ENCODE assay signal across 8 cellular contexts in the genomic region with DNA sequence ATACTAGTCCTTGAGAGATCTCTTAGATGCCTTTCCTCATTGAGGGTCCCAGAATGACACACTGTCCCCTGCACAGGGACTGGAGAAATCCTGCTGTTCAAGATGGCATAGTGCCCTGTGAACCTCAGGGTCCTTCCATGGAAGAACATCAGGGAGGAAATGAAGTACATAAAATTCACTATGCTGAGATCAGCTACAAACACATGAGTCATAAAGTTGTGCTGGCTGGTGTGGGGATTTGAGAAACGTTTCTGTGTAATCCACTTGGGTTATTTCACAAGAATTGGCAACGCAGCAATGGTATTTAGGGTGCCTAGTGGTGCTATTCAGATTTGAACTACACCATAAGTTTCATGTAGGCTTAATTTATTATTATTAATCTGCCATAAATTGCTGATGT.
A peak's percentile ranks its signal among the peaks of the same experiment; 100 is the strongest.
DNase-seq lines count a peak whose midpoint lies in the region; ATAC-seq lines count a peak whose summit lies in the region.

No MANE protein-coding gene starts in this region.

- ATAC-seq in T-cell (replicated peaks in 1 of 4) (peak in 1 of 4 experiments; percentile 61), Right ventricle myocardium superior (ENCODE audit: poor library complexity) (peak; percentile 86), HG03342 (IDR thresholded peaks at IDR 0.05; ENCODE audit: unreplicated experiment) (no peak)

- no peaks in the 10 kb centered on the region for H3K27me3 Mint-ChIP-seq in T-cell
- H3K27me3 Mint-ChIP-seq in CD8-positive, alpha-beta memory T cell = no peaks in the 10 kb centered on the region

- no peaks in the 10 kb centered on the region for H3K9me3 ChIP-seq in skeletal muscle tissue (ENCODE audit: control insufficient read depth in 3 of 3, low read length in 3 of 3)
- no peaks in the 10 kb centered on the region for H3K9me3 ChIP-seq in CD8-positive, alpha-beta memory T cell (ENCODE audit: low read length)

- POLR2A ChIA-PET in T-cell (lab: Charles Lee) = interaction anchor here in 1 of 2 donors (0.6 kb wide), 1 partner anchor 157 kb away, joined by 3 read pairs; no protein-coding TSS in a partner anchor
- POLR2A ChIA-PET in CD8-positive, alpha-beta memory T cell (lab: Charles Lee) = no interaction called here

- H3K9ac ChIP-seq in skeletal muscle tissue (ENCODE audit: low read depth in 1 of 3, low read length in 3 of 3) = no peak overlapping the region

- CTCF ChIA-PET in T-cell (lab: Charles Lee) = no interaction called here
- CTCF ChIA-PET in CD8-positive, alpha-beta memory T cell (lab: Charles Lee) = no interaction called here

- H3K9me3 Mint-ChIP-seq in T-cell = no peaks in the 10 kb centered on the region
- no peaks in the 10 kb centered on the region for H3K9me3 Mint-ChIP-seq in CD8-positive, alpha-beta memory T cell

- H3K4me3 ChIP-seq in skeletal muscle tissue (ENCODE audit: low read length in 3 of 3) = no peak overlapping the region
- H3K4me3 ChIP-seq in CD8-positive, alpha-beta memory T cell (ENCODE audit: low read length) = no peak overlapping the region

- no peak overlapping the region for H3K4me3 Mint-ChIP-seq in T-cell
- no peak overlapping the region for H3K4me3 Mint-ChIP-seq in CD8-positive, alpha-beta memory T cell

- intact Hi-C loops in Right ventricle myocardium superior (cut with DNase I) = no loop called here

- H3K4me1 ChIP-seq in skeletal muscle tissue (ENCODE audit: control insufficient read depth in 3 of 3, insufficient read depth in 3 of 3, low read length in 3 of 3) = peaks cover 5 to 10% (median 8%) of the 10 kb centered on the region in 3 donors
- peaks cover 18% of the 10 kb centered on the region for H3K4me1 ChIP-seq in CD8-positive, alpha-beta memory T cell (ENCODE audit: insufficient read depth, low read length)

- H3K36me3 ChIP-seq in skeletal muscle tissue (ENCODE audit: control insufficient read depth in 3 of 3, insufficient read depth in 3 of 3, low read length in 3 of 3) = no peaks in the 10 kb centered on the region
- no peaks in the 10 kb centered on the region for H3K36me3 ChIP-seq in CD8-positive, alpha-beta memory T cell (ENCODE audit: insufficient read depth, low read length)

- H3K4me1 Mint-ChIP-seq in T-cell = peaks cover 84 to 89% (median 88%) of the 10 kb centered on the region in 3 donors
- peaks cover 41 to 80% (median 72%) of the 10 kb centered on the region in 3 donors for H3K4me1 Mint-ChIP-seq in CD8-positive, alpha-beta memory T cell

- no peaks in the 10 kb centered on the region for H3K27me3 ChIP-seq in skeletal muscle tissue (ENCODE audit: control insufficient read depth in 3 of 3, insufficient read depth in 3 of 3, low read length in 3 of 3)
- no peaks in the 10 kb centered on the region for H3K27me3 ChIP-seq in CD8-positive, alpha-beta memory T cell (ENCODE audit: insufficient read depth, low read length, poor library complexity, severe bottlenecking)

- H3K27ac Mint-ChIP-seq in T-cell = peak overlapping the region; percentile 29 to 75
- peak overlapping the region in 3 of 8 donors; percentile 3 to 55 (median 32) for H3K27ac Mint-ChIP-seq in CD8-positive, alpha-beta memory T cell

- peaks cover 28% of the 10 kb centered on the region for H3K36me3 Mint-ChIP-seq in T-cell
- H3K36me3 Mint-ChIP-seq in CD8-positive, alpha-beta memory T cell = peaks cover 7 to 13% (median 7%) of the 10 kb centered on the region in 3 donors

- H3K27ac ChIP-seq in skeletal muscle tissue (ENCODE audit: low read depth, low read length) = peak overlapping the region; percentile 46
- no peak overlapping the region for H3K27ac ChIP-seq in CD8-positive, alpha-beta memory T cell (ENCODE audit: low read depth, low read length)

- DNase-seq in HCEC 1CT (peak; percentile 94), T-cell (no peak), Right ventricle myocardium superior (no peak), SK-N-DZ (ENCODE audit: low spot score) (no peak), cerebellar nuclear complex (lab: John Stamatoyannopoulos, UW) (no peak)
- DNase-seq in CD8-positive, alpha-beta memory T cell = no peak
